In the genomic region with DNA sequence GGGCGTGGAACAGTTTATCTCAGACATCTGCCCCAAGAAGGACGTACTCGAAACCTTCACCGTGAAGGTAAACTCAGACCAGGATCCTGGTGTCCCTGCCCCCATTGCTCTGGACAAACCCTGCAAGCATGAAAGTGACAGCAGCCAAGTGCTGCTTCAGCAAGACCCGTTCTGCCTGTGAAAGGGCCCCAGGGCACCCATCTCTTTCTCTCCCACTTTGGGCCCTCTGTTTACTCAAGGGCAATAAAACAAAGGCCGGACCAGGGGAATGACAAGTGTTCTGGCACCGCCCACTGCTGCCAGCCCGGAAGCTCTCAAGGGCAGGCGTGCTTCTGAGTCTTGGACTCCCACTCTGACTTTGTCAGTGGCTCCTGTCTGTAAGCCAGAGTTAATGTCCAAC, we compare ENCODE assay signal across 11 cellular contexts. TPM values are rescaled to one million over a fixed set of nuclear protein-coding genes. Genes with fewer than 3 reads are reported as not detected.
DNase-seq lines count a peak whose midpoint lies in the region; ATAC-seq and TF ChIP-seq lines count a peak whose summit lies in the region.
"Had no signal": no experiment of that assay in that cellular context is flagged by ENCODE, and none has a peak within 500 bp of the region (broad histone marks: within the 10 kb centered on the region; RNA-seq: fewer than 3 reads in every experiment).

No MANE protein-coding gene starts in this region.

- H3K9me3 Mint-ChIP-seq in activated CD4-positive, alpha-beta T cell treated with anti-CD3 and anti-CD28 coated beads for 36 hours (ENCODE audit: low read depth), result no peaks in the 10 kb centered on the region
- H3K9me3 Mint-ChIP-seq: T-helper 2 cell treated with Interferon-gamma antibody and Interleukin-4, amounts not matched to agents 5 μg/mL and 100 μg/mL, for 36 hours had no signal

- H3K27ac ChIP-seq in caudate nucleus (ENCODE audit: low read depth, low read length), result peak overlapping the region; percentile 95
- H3K27ac ChIP-seq in muscle layer of duodenum (ENCODE audit: low read length), result peak overlapping the region; percentile 20
- H3K27ac ChIP-seq: brain microvascular endothelial cell had no signal

- no peak for TF ChIP-seq CTCF in BE2C (IDR thresholded peaks at IDR 0.05; ENCODE audit: low read depth, low read length)

- no peaks in the 10 kb centered on the region for H3K36me3 Mint-ChIP-seq in activated CD4-positive, alpha-beta T cell treated with anti-CD3 and anti-CD28 coated beads for 36 hours (ENCODE audit: low read depth)

- H3K4me3 ChIP-seq in BE2C (ENCODE audit: low read depth, low read length) (no peak overlapping the region), muscle layer of duodenum (ENCODE audit: low read depth in 1 of 2, low read length in 2 of 2) (no peak overlapping the region)

- H3K9me3 ChIP-seq in BE2C (no peaks in the 10 kb centered on the region), muscle layer of duodenum (ENCODE audit: control insufficient read depth in 1 of 2, low read length in 2 of 2) (no peaks in the 10 kb centered on the region)

- H3K27me3 ChIP-seq in BE2C, result no peaks in the 10 kb centered on the region
- no peaks in the 10 kb centered on the region for H3K27me3 ChIP-seq in muscle layer of duodenum (ENCODE audit: low read depth, low read length)
- H3K27me3 ChIP-seq: brain microvascular endothelial cell had no signal

- no peak for ATAC-seq in activated CD4-positive, alpha-beta T cell treated with anti-CD3 and anti-CD28 coated beads for 36 hours

- POLR2A ChIA-PET in activated CD4-positive, alpha-beta T cell treated with anti-CD3 and anti-CD28 coated beads for 36 hours (lab: Charles Lee), result no interaction called here

- peaks cover 19% of the 10 kb centered on the region for H3K4me1 Mint-ChIP-seq in activated CD4-positive, alpha-beta T cell treated with anti-CD3 and anti-CD28 coated beads for 36 hours

- H3K27me3 Mint-ChIP-seq in activated CD4-positive, alpha-beta T cell treated with anti-CD3 and anti-CD28 coated beads for 36 hours, result no peaks in the 10 kb centered on the region

- no peak overlapping the region for H3K4me3 Mint-ChIP-seq in activated CD4-positive, alpha-beta T cell treated with anti-CD3 and anti-CD28 coated beads for 36 hours
- H3K4me3 Mint-ChIP-seq: B cell; T-helper 2 cell treated with Interferon-gamma antibody and Interleukin-4, amounts not matched to agents 5 μg/mL and 100 μg/mL, for 36 hours had no signal

- peak; percentile 55 for DNase-seq in BE2C
- DNase-seq in NCI-H1048 (lab: John Stamatoyannopoulos, UW), result peak; percentile 31
- no peak for DNase-seq in caudate nucleus (lab: John Stamatoyannopoulos, UW)
- no peak for DNase-seq in activated CD4-positive, CD25-positive, alpha-beta regulatory T cell treated with anti-CD3 and anti-CD28 coated beads, Interleukin-2, amount 50 U/mL, for 72 hours
- DNase-seq in DMS 273 (lab: John Stamatoyannopoulos, UW; ENCODE audit: unreplicated experiment), result no peak
- no peak for DNase-seq in effector CD8-positive, alpha-beta T cell (lab: John Stamatoyannopoulos, UW)
- DNase-seq in activated CD4-positive, alpha-beta T cell treated with anti-CD3 and anti-CD28 coated beads for 36 hours, result no peak
- DNase-seq: brain microvascular endothelial cell had no signal

- CTCF ChIA-PET in activated CD4-positive, alpha-beta T cell treated with anti-CD3 and anti-CD28 coated beads for 36 hours (lab: Charles Lee), result interaction anchor here (1.1 kb wide), 1 partner anchor 8 kb away, joined by 3 read pairs; no protein-coding TSS in a partner anchor

- no peak overlapping the region for H3K27ac Mint-ChIP-seq in activated CD4-positive, alpha-beta T cell treated with anti-CD3 and anti-CD28 coated beads for 36 hours
- H3K27ac Mint-ChIP-seq: B cell; T-helper 2 cell treated with Interferon-gamma antibody and Interleukin-4, amounts not matched to agents 5 μg/mL and 100 μg/mL, for 36 hours had no signal

- intact Hi-C loops in activated CD4-positive, alpha-beta T cell treated with anti-CD3 and anti-CD28 coated beads for 36 hours (cut with DNase I, micrococcal nuclease), result no loop called here

- H3K4me1 ChIP-seq in BE2C, result peaks cover 24% of the 10 kb centered on the region
- H3K4me1 ChIP-seq in muscle layer of duodenum (ENCODE audit: control insufficient read depth in 1 of 2, insufficient read depth in 2 of 2, low read length in 2 of 2), result peaks cover 33 to 43% of the 10 kb centered on the region in 2 donors

- H3K36me3 ChIP-seq in BE2C, result peaks cover 40% of the 10 kb centered on the region
- peaks cover 37 to 44% of the 10 kb centered on the region in 2 donors for H3K36me3 ChIP-seq in muscle layer of duodenum (ENCODE audit: control insufficient read depth in 1 of 2, insufficient read depth in 2 of 2, low read length in 2 of 2)
- H3K36me3 ChIP-seq: brain microvascular endothelial cell had no signal

RNA-seq across cellular contexts. Expression of a gene that starts 35.3 kb away (rescaled TPM):
- polyA plus RNA-seq in BE2C (2012; ENCODE audit: insufficient read depth, insufficient read length, low read depth), result 26.6 TPM
- 10 to 100 TPM; 11.5 to 12.8 TPM for total RNA-seq in activated CD4-positive, alpha-beta T cell treated with anti-CD3 and anti-CD28 coated beads for 36 hours

Comparison
In these comparisons a context has a peak if more than half of its experiments do, and no peak if none do; other contexts are left out.
1. DNase-seq: peak in BE2C (single experiment) and NCI-H1048 (single experiment); none in caudate nucleus (0 of 61), activated CD4-positive, CD25-positive, alpha-beta regulatory T cell treated with anti-CD3 and anti-CD28 coated beads, Interleukin-2, amount 50 U/mL, for 72 hours (single experiment), DMS 273 (single experiment), effector CD8-positive, alpha-beta T cell (single experiment) and activated CD4-positive, alpha-beta T cell treated with anti-CD3 and anti-CD28 coated beads for 36 hours (single experiment).